In genomic region chr17:62470666-62471379, GRCh38 we compare ENCODE assay signal across 2 cellular contexts.
TF ChIP-seq lines count a peak whose summit lies in the region.

No MANE protein-coding gene starts in this region.

TF ChIP-seq in HEK293, 187 proteins besides CTCF, POLR2A, EP300 and RAD21 (continued from another document and continues in another):
- TF ChIP-seq PATZ1 (tag by site-specific recombination; IDR thresholded peaks at IDR 0.05) (peak; percentile 76), ZNF214 (tag by site-specific recombination; IDR thresholded peaks at IDR 0.05; ENCODE audit: borderline replicate concordance) (peak; percentile 48; the same call in 1 of the 2 replicates), YY2 (tag by site-specific recombination; IDR thresholded peaks at IDR 0.05) (0 out of 2 replicates have a peak, but pooled peaks have one; percentile 26), ZSCAN16 (tag by site-specific recombination; IDR thresholded peaks at IDR 0.05) (peak; percentile 96), ZNF24 (tag by site-specific recombination; IDR thresholded peaks at IDR 0.05) (peak; percentile 92), ZNF623 (tag by site-specific recombination; IDR thresholded peaks at IDR 0.05) (0 out of 2 replicates have a peak, but pooled peaks have one; percentile 17), GLIS2 (tag by site-specific recombination; IDR thresholded peaks at IDR 0.05) (peak; percentile 52; the same call in 1 of the 2 replicates), ZSCAN30 (tag by site-specific recombination; IDR thresholded peaks at IDR 0.05) (peak; percentile 79), BCL11A (tag by site-specific recombination; IDR thresholded peaks at IDR 0.05; ENCODE audit: low read depth) (peak; percentile 89), GLIS1 (tag by site-specific recombination; IDR thresholded peaks at IDR 0.05) (peak; percentile 91), ZNF629 (tag by site-specific recombination; IDR thresholded peaks at IDR 0.05) (peak; percentile 81), GFI1B (tag by site-specific recombination; IDR thresholded peaks at IDR 0.05) (peak; percentile 47; the same call in 1 of the 2 replicates), MYNN (tag by site-specific recombination; IDR thresholded peaks at IDR 0.05; ENCODE audit: borderline replicate concordance) (0 out of 2 replicates have a peak, but pooled peaks have one; percentile 14), ZEB2 (tag by site-specific recombination; IDR thresholded peaks at IDR 0.05) (peak; percentile 95), KLF10 (tag by site-specific recombination; IDR thresholded peaks at IDR 0.05) (peak; percentile 74), ZNF394 (tag by site-specific recombination; IDR thresholded peaks at IDR 0.05; ENCODE audit: borderline replicate concordance) (peak; percentile 56; the same call in 1 of the 2 replicates), WT1 (tag by site-specific recombination; IDR thresholded peaks at IDR 0.05) (peak; percentile 84), ZNF677 (tag by site-specific recombination; IDR thresholded peaks at IDR 0.05) (peak; percentile 28; the same call in 1 of the 2 replicates), ZNF324 (tag by site-specific recombination; IDR thresholded peaks at IDR 0.05) (peak; percentile 66; the same call in 1 of the 2 replicates), ZNF2 (tag by site-specific recombination; IDR thresholded peaks at IDR 0.05) (0 out of 2 replicates have a peak, but pooled peaks have one; percentile 42), ZNF16 (tag by site-specific recombination; IDR thresholded peaks at IDR 0.05; ENCODE audit: low read depth) (peak; percentile 57; the same call in 1 of the 2 replicates), HIC1 (tag by site-specific recombination; IDR thresholded peaks at IDR 0.05) (peak; percentile 90), BCL11B (tag by site-specific recombination; IDR thresholded peaks at IDR 0.05; ENCODE audit: low read depth) (peak; percentile 75), ZNF529 (tag by site-specific recombination; IDR thresholded peaks at IDR 0.05; ENCODE audit: insufficient replicate concordance) (peak; percentile 46), ZNF184 (tag by site-specific recombination; IDR thresholded peaks at IDR 0.05) (peak; percentile 91), ZNF561 (tag by site-specific recombination; IDR thresholded peaks at IDR 0.05; ENCODE audit: borderline replicate concordance) (peak; percentile 87), OSR2 (tag by site-specific recombination; IDR thresholded peaks at IDR 0.05) (peak; percentile 48; the same call in 1 of the 2 replicates)
- TF ChIP-seq, protein P1, sequence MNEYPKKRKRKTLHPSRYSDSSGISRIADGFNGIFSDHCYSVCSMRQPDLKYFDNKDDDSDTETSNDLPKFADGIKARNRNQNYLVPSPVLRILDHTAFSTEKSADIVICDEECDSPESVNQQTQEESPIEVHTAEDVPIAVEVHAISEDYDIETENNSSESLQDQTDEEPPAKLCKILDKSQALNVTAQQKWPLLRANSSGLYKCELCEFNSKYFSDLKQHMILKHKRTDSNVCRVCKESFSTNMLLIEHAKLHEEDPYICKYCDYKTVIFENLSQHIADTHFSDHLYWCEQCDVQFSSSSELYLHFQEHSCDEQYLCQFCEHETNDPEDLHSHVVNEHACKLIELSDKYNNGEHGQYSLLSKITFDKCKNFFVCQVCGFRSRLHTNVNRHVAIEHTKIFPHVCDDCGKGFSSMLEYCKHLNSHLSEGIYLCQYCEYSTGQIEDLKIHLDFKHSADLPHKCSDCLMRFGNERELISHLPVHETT (tag by site-specific recombination; IDR thresholded peaks at IDR 0.05), result peak; percentile 71; the same call in 1 of the 2 replicates
- TF ChIP-seq, protein P2, sequence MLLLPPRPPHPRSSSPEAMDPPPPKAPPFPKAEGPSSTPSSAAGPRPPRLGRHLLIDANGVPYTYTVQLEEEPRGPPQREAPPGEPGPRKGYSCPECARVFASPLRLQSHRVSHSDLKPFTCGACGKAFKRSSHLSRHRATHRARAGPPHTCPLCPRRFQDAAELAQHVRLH (tag by site-specific recombination; IDR thresholded peaks at IDR 0.05), result peak; percentile 67; the same call in 1 of the 2 replicates

TF ChIP-seq in SK-N-SH, 30 proteins besides CTCF, POLR2A, EP300 and RAD21 (continued from another document):
- peak; percentile 69 for TF ChIP-seq POLR2AphosphoS5 (IDR thresholded peaks at IDR 0.05; ENCODE audit: low read depth, low read length)
- TF ChIP-seq TCF12 (IDR thresholded peaks at IDR 0.05), result peak; percentile 77
